Comparison of ENCODE assay signal across 8 cellular contexts in genomic region chr2:118032169-118033013, GRCh38. TPM values are rescaled to one million over a fixed set of nuclear protein-coding genes. Genes with fewer than 3 reads are reported as not detected.
DNase-seq lines count a peak whose midpoint lies in the region; ATAC-seq, FAIRE-seq and TF ChIP-seq lines count a peak whose summit lies in the region.

No MANE protein-coding gene starts in this region.

- TF ChIP-seq CTCF in AG09319 (IDR thresholded peaks at IDR 0.05; ENCODE audit: low read depth, low read length): peak; percentile 73

- no peak overlapping the region for H3K23ac ChIP-seq in neuronal stem cell (ENCODE audit: low read depth, low read length, poor library complexity)

- H2BK120ac ChIP-seq in neuronal stem cell (ENCODE audit: low read depth, low read length): no peak overlapping the region

- H2AFZ ChIP-seq in neuronal stem cell (ENCODE audit: low read length): no peak overlapping the region

- H2BK15ac ChIP-seq in neuronal stem cell (ENCODE audit: low read length): no peak overlapping the region

- no peaks in the 10 kb centered on the region for H3K4me1 ChIP-seq in neuronal stem cell (ENCODE audit: control insufficient read depth in 2 of 2, insufficient read depth in 1 of 2, low read depth in 1 of 2, low read length in 2 of 2)

- H3K27me3 ChIP-seq in neuronal stem cell (ENCODE audit: control insufficient read depth in 3 of 3, insufficient read depth in 3 of 3, low read depth in 1 of 3, low read length in 3 of 3): peaks cover 0 to 19% (median 0%) of the 10 kb centered on the region in 3 experiments

- no peak overlapping the region for H3K18ac ChIP-seq in neuronal stem cell (ENCODE audit: low read length)

- no peak overlapping the region for H3K4ac ChIP-seq in neuronal stem cell (ENCODE audit: low read length)

- H2BK5ac ChIP-seq in neuronal stem cell (ENCODE audit: low read length): no peak overlapping the region

- no peak overlapping the region for H2BK12ac ChIP-seq in neuronal stem cell (ENCODE audit: low read length)

- no peak for TF ChIP-seq POLR2A in GM12891 (IDR thresholded peaks at IDR 0.05; ENCODE audit: low read depth, low read length)

- H3K4me3 ChIP-seq in neuronal stem cell (ENCODE audit: low read length in 2 of 2): no peak overlapping the region

- ATAC-seq in HG02623 (IDR thresholded peaks at IDR 0.05; ENCODE audit: unreplicated experiment) (peak; percentile 58), esophagus mucosa (peak; percentile 52)

- H3K9ac ChIP-seq in neuronal stem cell (ENCODE audit: low read depth, low read length, poor library complexity): no peak overlapping the region

- H3K36me3 ChIP-seq in neuronal stem cell (replicated peaks in 1 of 2; ENCODE audit: control insufficient read depth in 2 of 2, insufficient read depth in 2 of 2, low read length in 2 of 2): no peaks in the 10 kb centered on the region

- H4K8ac ChIP-seq in neuronal stem cell (ENCODE audit: low read depth, low read length): no peak overlapping the region

- 83% methylated on average over 1 of the region's 4 CpGs; no CpG with 5 or more reads in 1 of the 2 donors for WGBS in neuronal stem cell (ENCODE audit: extremely low coverage in 2 of 2, insufficient read length in 2 of 2, insufficient replicate concordance in 1 of 2), 2 donors

- no peak overlapping the region for H3K27ac ChIP-seq in neuronal stem cell (replicated peaks; ENCODE audit: low read length)

- H3K79me1 ChIP-seq in neuronal stem cell (ENCODE audit: low read depth, low read length): no peaks in the 10 kb centered on the region

- DNase-seq in AG09319 (ENCODE audit: extremely low read depth, low read depth) (no peak), GM12891 (ENCODE audit: insufficient read length, low spot score) (no peak), MV-4-11 (lab: John Stamatoyannopoulos, UW) (peak; percentile 1), neuronal stem cell (ENCODE audit: low spot score) (peak; percentile 23), occipital lobe (lab: John Stamatoyannopoulos, UW) (no peak)
- peak; percentile 59 for DNase-seq in activated CD4-positive, alpha-beta T cell treated with anti-CD3 and anti-CD28 coated beads for 48 hours

- no peak overlapping the region for H4K91ac ChIP-seq in neuronal stem cell (ENCODE audit: low read depth, low read length, poor library complexity)

- peak; percentile 94 for FAIRE-seq in GM12891 (lab: Jason Lieb, UNC)

- no peak overlapping the region for H3K4me2 ChIP-seq in neuronal stem cell (ENCODE audit: insufficient read depth, low read length, poor library complexity, severe bottlenecking)

- H3K9me3 ChIP-seq in neuronal stem cell (replicated peaks in 1 of 2; ENCODE audit: control insufficient read depth in 2 of 2, insufficient read depth in 1 of 2, low read depth in 1 of 2, low read length in 2 of 2): no peaks in the 10 kb centered on the region

- H3K14ac ChIP-seq in neuronal stem cell (ENCODE audit: low read length): no peak overlapping the region

- H2AK5ac ChIP-seq in neuronal stem cell (ENCODE audit: low read depth, low read length): no peak overlapping the region

TF ChIP-seq in GM12891, 5 proteins besides CTCF, POLR2A, EP300 and RAD21:
- TF ChIP-seq POU2F2 (IDR thresholded peaks at IDR 0.05; ENCODE audit: low read depth, low read length) (peak; percentile 66; the same call in 1 of the 2 replicates), PAX5 (IDR thresholded peaks at IDR 0.05; ENCODE audit: insufficient read depth, low read length, severe bottlenecking) (no peak), TAF1 (IDR thresholded peaks at IDR 0.05; ENCODE audit: low read depth, low read length) (no peak)

RNA-seq across cellular contexts. Expression of gene CCDC93, which starts 18.5 kb away (rescaled TPM):
- polyA plus RNA-seq in GM12891 (2012; ENCODE audit: low read depth, missing spikeins): 7.8 TPM
- 11.5 TPM for total RNA-seq in esophagus mucosa
- 15.5 TPM for polyA plus RNA-seq in neuronal stem cell (2013, experiment 1 of 2)
- 14.2 TPM for polyA plus RNA-seq in neuronal stem cell (2013, experiment 2 of 2)
- 46.6 TPM for total RNA-seq in occipital lobe

RNA-seq across cellular contexts. Expression of gene INSIG2, which starts 55.9 kb away (rescaled TPM):
- 33.3 TPM for polyA plus RNA-seq in GM12891 (2012; ENCODE audit: low read depth, missing spikeins)
- total RNA-seq in esophagus mucosa: 6.8 TPM
- 7.2 TPM for polyA plus RNA-seq in neuronal stem cell (2013, experiment 1 of 2)
- 7.2 TPM for polyA plus RNA-seq in neuronal stem cell (2013, experiment 2 of 2)
- 30.1 TPM for total RNA-seq in occipital lobe

Comparison
In these comparisons a context has a peak if more than half of its experiments do, and no peak if none do; other contexts are left out.
1. DNase-seq: peak in MV-4-11 (single experiment), activated CD4-positive, alpha-beta T cell treated with anti-CD3 and anti-CD28 coated beads for 48 hours (single experiment) and neuronal stem cell (single experiment); none in AG09319 (single experiment), GM12891 (single experiment) and occipital lobe (single experiment).